9 cellular contexts compared by ENCODE assay signal in the genomic region with DNA sequence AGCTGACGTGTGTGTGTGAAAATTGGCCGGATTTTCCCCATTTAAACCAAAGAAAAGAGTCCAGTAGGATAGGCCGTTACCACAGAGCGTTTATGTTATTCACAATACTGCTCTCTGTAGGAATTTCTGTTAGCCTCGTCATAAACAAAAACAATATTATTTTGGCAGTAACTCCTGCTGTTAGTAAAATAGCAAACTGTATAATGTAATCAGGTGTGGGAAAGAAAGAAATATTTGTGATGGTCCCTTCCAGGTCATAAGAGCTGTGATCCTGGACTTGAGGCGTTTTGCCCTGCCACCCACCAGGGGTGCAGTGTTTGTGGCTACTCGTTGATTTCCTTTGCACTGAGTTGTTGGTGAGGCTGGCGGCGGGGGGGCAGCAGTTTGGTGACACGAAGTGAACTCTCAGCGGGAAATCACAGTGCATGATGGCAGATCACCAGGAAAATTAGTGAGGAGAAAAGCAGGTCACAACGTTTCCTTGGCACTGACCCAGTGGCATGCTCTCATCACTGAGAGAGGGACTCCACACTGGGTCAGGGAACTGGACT. TPM values are rescaled to one million over a fixed set of nuclear protein-coding genes. Genes with fewer than 3 reads are reported as not detected.
DNase-seq lines count a peak whose midpoint lies in the region; ATAC-seq, FAIRE-seq and TF ChIP-seq lines count a peak whose summit lies in the region.
"Had no signal": no experiment of that assay in that cellular context is flagged by ENCODE, and none has a peak within 500 bp of the region (broad histone marks: within the 10 kb centered on the region; RNA-seq: fewer than 3 reads in every experiment).

No MANE protein-coding gene starts in this region.

- H3K9ac ChIP-seq in HUES6 (ENCODE audit: low read length) = no peak overlapping the region
- H3K9ac ChIP-seq: KMS-11 had no signal

- H3K4me2 ChIP-seq in A549 = peak overlapping the region; percentile 88
- H3K4me2 ChIP-seq: KMS-11 had no signal

- in situ Hi-C loops in GM13976 (cut with MboI; ENCODE audit: low sequenced_read_pairs, unreplicated experiment) = no loop called here

- peaks cover 50% of the 10 kb centered on the region for H3K4me1 ChIP-seq in A549
- peaks cover 29% of the 10 kb centered on the region for H3K4me1 ChIP-seq in HUES6 (ENCODE audit: control insufficient read depth, insufficient read depth, low read length)
- peaks cover 25 to 54% of the 10 kb centered on the region in 2 donors for H3K4me1 ChIP-seq in muscle layer of duodenum (ENCODE audit: control insufficient read depth in 1 of 2, insufficient read depth in 2 of 2, low read length in 2 of 2)

- TF ChIP-seq RAD21 in A549 (conservative IDR thresholded peaks at IDR 0.05 in 1 of 2, IDR thresholded peaks at IDR 0.05 in 1 of 2) = no peak

- WGBS in A549 (ENCODE audit: missing lambda C conversion rate) = 67% methylated on average over 12 of the region's 12 CpGs

- peak overlapping the region in 1 of 2 experiments; percentile 5; a peak in 1 of 6 replicates for H3K27ac ChIP-seq in A549
- H3K27ac ChIP-seq in HUES6 (ENCODE audit: low read depth, low read length) = no peak overlapping the region
- H3K27ac ChIP-seq in coronary artery = peak overlapping the region in 1 of 2 donors; percentile 13
- H3K27ac ChIP-seq in muscle layer of duodenum (ENCODE audit: low read length) = peak overlapping the region; percentile 16
- H3K27ac ChIP-seq: KMS-11 had no signal

- H3K27me3 ChIP-seq in HUES6 (ENCODE audit: control insufficient read depth, insufficient read depth, low read length) (peaks cover 68% of the 10 kb centered on the region), muscle layer of duodenum (ENCODE audit: low read depth, low read length) (no peaks in the 10 kb centered on the region)

- 0 out of 3 replicates have a peak overlapping the region, but pooled peaks have one; percentile 12 for H3K4me3 ChIP-seq in A549
- peak overlapping the region; percentile 1; the same call in 1 of the 2 replicates for H3K4me3 ChIP-seq in HUES6 (ENCODE audit: low read depth, low read length)
- peak overlapping the region; percentile 81 for H3K4me3 ChIP-seq in coronary artery
- H3K4me3 ChIP-seq in muscle layer of duodenum (ENCODE audit: low read depth in 1 of 2, low read length in 2 of 2) = peak overlapping the region; percentile 77 to 89

- ATAC-seq in A549 (no peak), GM19463 (IDR thresholded peaks at IDR 0.05; ENCODE audit: unreplicated experiment) (no peak)

- TF ChIP-seq CTCF in A549 (IDR thresholded peaks at IDR 0.05) = no peak
- TF ChIP-seq CTCF in coronary artery (IDR thresholded peaks at IDR 0.05) = no peak
- no peak for TF ChIP-seq CTCF in GM13976 (IDR thresholded peaks at IDR 0.05; ENCODE audit: borderline replicate concordance, control extremely low read depth, extremely low read depth, insufficient read depth, missing control alignments)

- TF ChIP-seq POLR2A in A549 (IDR thresholded peaks at IDR 0.05; ENCODE audit: low read length) = no peak

- no peak for TF ChIP-seq EP300 in A549 (IDR thresholded peaks at IDR 0.05)

- POLR2A ChIA-PET in A549 (lab: Yijun Ruan, JAX) = no interaction called here

- FAIRE-seq in A549 (lab: Jason Lieb, UNC) = no peak

- no peaks in the 10 kb centered on the region for H3K9me3 ChIP-seq in A549
- H3K9me3 ChIP-seq in HUES6 (ENCODE audit: control insufficient read depth, insufficient read depth, low read depth, low read length) = no peaks in the 10 kb centered on the region
- H3K9me3 ChIP-seq in muscle layer of duodenum (ENCODE audit: control insufficient read depth in 1 of 2, low read length in 2 of 2) = no peaks in the 10 kb centered on the region

- H3K36me3 ChIP-seq in HUES6 (ENCODE audit: control insufficient read depth, insufficient read depth, low read length) = no peaks in the 10 kb centered on the region
- H3K36me3 ChIP-seq in muscle layer of duodenum (ENCODE audit: control insufficient read depth in 1 of 2, insufficient read depth in 2 of 2, low read length in 2 of 2) = no peaks in the 10 kb centered on the region

- CTCF ChIA-PET in A549 (lab: Yijun Ruan, JAX) = interaction anchor here (1.2 kb wide), 1 partner anchor 171 kb away, joined by 3 read pairs; no protein-coding TSS in a partner anchor

- DNase-seq in A549 (ENCODE audit: low read depth in 1 of 2, low spot score in 1 of 2) = no peak
- no peak for DNase-seq in coronary artery (ENCODE audit: low spot score)
- DNase-seq in SKM-1 (lab: John Stamatoyannopoulos, UW; ENCODE audit: unreplicated experiment) = no peak
- no peak for DNase-seq in GM13976 (ENCODE audit: low spot score)
- no peak for DNase-seq in SIG-M5 (lab: John Stamatoyannopoulos, UW)

TF ChIP-seq in A549, 52 proteins besides CTCF, POLR2A, EP300 and RAD21:
- no peak for TF ChIP-seq ZC3H11A (IDR thresholded peaks at IDR 0.05)

RNA-seq across cellular contexts. Expression of a gene that starts 2.8 kb away (rescaled TPM):
- polyA plus RNA-seq in A549 (2011; rRNA removed) (14.2 and 16.0 TPM in 2 replicates), A549 (2017; fragmentation: RNase III; extraction: RNeasy Plus Mini Kit Qiagen cat#74134 plus additional on column Dnase treatment) (22.1 to 25.9 TPM (median 24.3 TPM) in 3 replicates)
- 20.3 and 22.7 TPM in 2 replicates for polyA plus RNA-seq in A549 (2012; cell fraction: cytosol; rRNA removed)
- polyA plus RNA-seq in A549 (2012; cell fraction: nucleus; rRNA removed) = 60.4 and 64.3 TPM in 2 replicates
- 8.3 and 12.0 TPM in 2 replicates for polyA minus RNA-seq in A549 (2011; rRNA and poly(A)+ RNA removed)

Comparison
In these comparisons a context has a peak if more than half of its experiments do, and no peak if none do; other contexts are left out.
1. H3K4me3 ChIP-seq: peak in every context shown above with its lines; median percentile 83 in muscle layer of duodenum; 81 in coronary artery; 12 in A549; 1 in HUES6.